14 cellular contexts compared by ENCODE assay signal in genomic region chr1:7228252-7228961, GRCh38.
"Had no signal": no experiment of that assay in that cellular context is flagged by ENCODE, and none has a peak within 500 bp of the region (broad histone marks: within the 10 kb centered on the region; RNA-seq: fewer than 3 reads in every experiment).

No MANE protein-coding gene starts in this region.

- H3K27ac ChIP-seq: cardiac muscle cell, prostate gland, upper lobe of right lung had no signal

- ATAC-seq: activated CD4-positive, alpha-beta T cell treated with anti-CD3 and anti-CD28 coated beads for 36 hours; activated CD8-positive, alpha-beta T cell treated with anti-CD3 and anti-CD28 coated beads, Interleukin-2, amount 10 ng/mL, durations not matched to agents 7 days and 5 days; left cardiac atrium; naive thymus-derived CD4-positive, alpha-beta T cell; sciatic nerve; stimulated activated naive CD8-positive, alpha-beta T cell treated with anti-CD3 and anti-CD28 coated beads, Interleukin-15, Interleukin-2, amounts not matched to agents 100 U/mL and 50 U/mL, for 24 hours; upper lobe of right lung had no signal

- H3K9me3 ChIP-seq: prostate gland, upper lobe of right lung had no signal

- H3K4me1 ChIP-seq: prostate gland, upper lobe of right lung had no signal

- H3K36me3 ChIP-seq: cardiac muscle cell, prostate gland, upper lobe of right lung had no signal

- H3K4me3 ChIP-seq: cardiac muscle cell, lung, prostate gland, upper lobe of right lung had no signal

- H3K27me3 ChIP-seq: cardiac muscle cell had no signal

- DNase-seq: activated CD4-positive, alpha-beta T cell treated with anti-CD3 and anti-CD28 coated beads for 36 hours; activated CD8-positive, alpha-beta T cell treated with anti-CD3 and anti-CD28 coated beads, Interleukin-2, amount 10 ng/mL, durations not matched to agents 7 days and 5 days; activated naive CD4-positive, alpha-beta T cell treated with Interleukin-2 at 50 U/mL for 16 hours; foreskin melanocyte; left cardiac atrium; naive thymus-derived CD4-positive, alpha-beta T cell; occipital lobe; stimulated activated naive CD8-positive, alpha-beta T cell treated with anti-CD3 and anti-CD28 coated beads, Interleukin-15, Interleukin-2, amounts not matched to agents 100 U/mL and 50 U/mL, for 24 hours; T-helper 9 cell; upper lobe of right lung had no signal
